In the genomic region with DNA sequence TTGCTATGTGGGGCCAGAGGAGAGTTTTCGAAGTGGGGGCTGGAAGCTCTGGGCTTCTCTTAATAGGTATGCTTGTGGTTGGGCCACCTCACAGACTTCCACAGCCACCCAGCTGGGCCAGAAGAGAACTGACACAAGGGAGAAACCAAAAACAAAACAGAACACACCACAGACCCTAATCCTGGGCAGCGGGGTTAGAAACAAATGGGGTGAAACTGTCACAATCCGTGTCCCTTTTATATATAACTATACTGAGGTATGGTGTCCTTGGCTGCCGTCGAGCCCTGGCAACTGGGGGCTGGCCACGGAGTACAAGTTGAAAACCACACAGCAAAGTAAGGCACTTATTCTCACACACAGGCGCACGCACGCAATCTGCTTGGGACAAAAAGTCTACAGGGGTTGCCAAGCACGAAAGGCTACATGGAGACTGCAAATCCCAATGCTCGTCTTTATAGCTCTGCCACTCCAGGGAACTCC, we compare ENCODE assay signal across 1 cellular context.
TF ChIP-seq lines count a peak whose summit lies in the region.

No MANE protein-coding gene starts in this region.

TF ChIP-seq in GM12878, 131 proteins besides CTCF, POLR2A, EP300 and RAD21 (continued from another document):
- TF ChIP-seq, protein P1, sequence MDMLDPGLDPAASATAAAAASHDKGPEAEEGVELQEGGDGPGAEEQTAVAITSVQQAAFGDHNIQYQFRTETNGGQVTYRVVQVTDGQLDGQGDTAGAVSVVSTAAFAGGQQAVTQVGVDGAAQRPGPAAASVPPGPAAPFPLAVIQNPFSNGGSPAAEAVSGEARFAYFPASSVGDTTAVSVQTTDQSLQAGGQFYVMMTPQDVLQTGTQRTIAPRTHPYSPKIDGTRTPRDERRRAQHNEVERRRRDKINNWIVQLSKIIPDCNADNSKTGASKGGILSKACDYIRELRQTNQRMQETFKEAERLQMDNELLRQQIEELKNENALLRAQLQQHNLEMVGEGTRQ (IDR thresholded peaks at IDR 0.05; ENCODE audit: borderline replicate concordance, low read depth, low read length): no peak
- TF ChIP-seq RELA (IDR thresholded peaks at IDR 0.05; ENCODE audit: borderline replicate concordance, partially characterized antibody) (no peak), ZBED1 (IDR thresholded peaks at IDR 0.05; ENCODE audit: borderline replicate concordance) (no peak), CHD4 (IDR thresholded peaks at IDR 0.05) (no peak), BACH1 (IDR thresholded peaks at IDR 0.05; ENCODE audit: borderline replicate concordance) (no peak), HDAC2 (IDR thresholded peaks at IDR 0.05) (no peak), NFIC (IDR thresholded peaks at IDR 0.05; ENCODE audit: low read depth, low read length) (no peak), ZNF274 (IDR thresholded peaks at IDR 0.05; ENCODE audit: insufficient read depth, insufficient read length) (no peak), NFYA (IDR thresholded peaks at IDR 0.05; ENCODE audit: borderline replicate concordance, low read depth, low read length) (no peak), BCL11A (IDR thresholded peaks at IDR 0.05; ENCODE audit: low read depth, low read length) (peak; percentile 71), FOS (IDR thresholded peaks at IDR 0.05; ENCODE audit: borderline replicate concordance, extremely low read depth, insufficient read length) (no peak)
- TF ChIP-seq, protein P2, sequence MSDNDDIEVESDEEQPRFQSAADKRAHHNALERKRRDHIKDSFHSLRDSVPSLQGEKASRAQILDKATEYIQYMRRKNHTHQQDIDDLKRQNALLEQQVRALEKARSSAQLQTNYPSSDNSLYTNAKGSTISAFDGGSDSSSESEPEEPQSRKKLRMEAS (IDR thresholded peaks at IDR 0.05; ENCODE audit: low read depth, low read length): no peak
- TF ChIP-seq, protein P3, sequence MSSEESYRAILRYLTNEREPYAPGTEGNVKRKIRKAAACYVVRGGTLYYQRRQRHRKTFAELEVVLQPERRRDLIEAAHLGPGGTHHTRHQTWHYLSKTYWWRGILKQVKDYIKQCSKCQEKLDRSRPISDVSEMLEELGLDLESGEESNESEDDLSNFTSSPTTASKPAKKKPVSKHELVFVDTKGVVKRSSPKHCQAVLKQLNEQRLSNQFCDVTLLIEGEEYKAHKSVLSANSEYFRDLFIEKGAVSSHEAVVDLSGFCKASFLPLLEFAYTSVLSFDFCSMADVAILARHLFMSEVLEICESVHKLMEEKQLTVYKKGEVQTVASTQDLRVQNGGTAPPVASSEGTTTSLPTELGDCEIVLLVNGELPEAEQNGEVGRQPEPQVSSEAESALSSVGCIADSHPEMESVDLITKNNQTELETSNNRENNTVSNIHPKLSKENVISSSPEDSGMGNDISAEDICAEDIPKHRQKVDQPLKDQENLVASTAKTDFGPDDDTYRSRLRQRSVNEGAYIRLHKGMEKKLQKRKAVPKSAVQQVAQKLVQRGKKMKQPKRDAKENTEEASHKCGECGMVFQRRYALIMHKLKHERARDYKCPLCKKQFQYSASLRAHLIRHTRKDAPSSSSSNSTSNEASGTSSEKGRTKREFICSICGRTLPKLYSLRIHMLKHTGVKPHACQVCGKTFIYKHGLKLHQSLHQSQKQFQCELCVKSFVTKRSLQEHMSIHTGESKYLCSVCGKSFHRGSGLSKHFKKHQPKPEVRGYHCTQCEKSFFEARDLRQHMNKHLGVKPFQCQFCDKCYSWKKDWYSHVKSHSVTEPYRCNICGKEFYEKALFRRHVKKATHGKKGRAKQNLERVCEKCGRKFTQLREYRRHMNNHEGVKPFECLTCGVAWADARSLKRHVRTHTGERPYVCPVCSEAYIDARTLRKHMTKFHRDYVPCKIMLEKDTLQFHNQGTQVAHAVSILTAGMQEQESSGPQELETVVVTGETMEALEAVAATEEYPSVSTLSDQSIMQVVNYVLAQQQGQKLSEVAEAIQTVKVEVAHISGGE (CRISPR knock-in tag; IDR thresholded peaks at IDR 0.05): no peak
- TF ChIP-seq, protein P4, sequence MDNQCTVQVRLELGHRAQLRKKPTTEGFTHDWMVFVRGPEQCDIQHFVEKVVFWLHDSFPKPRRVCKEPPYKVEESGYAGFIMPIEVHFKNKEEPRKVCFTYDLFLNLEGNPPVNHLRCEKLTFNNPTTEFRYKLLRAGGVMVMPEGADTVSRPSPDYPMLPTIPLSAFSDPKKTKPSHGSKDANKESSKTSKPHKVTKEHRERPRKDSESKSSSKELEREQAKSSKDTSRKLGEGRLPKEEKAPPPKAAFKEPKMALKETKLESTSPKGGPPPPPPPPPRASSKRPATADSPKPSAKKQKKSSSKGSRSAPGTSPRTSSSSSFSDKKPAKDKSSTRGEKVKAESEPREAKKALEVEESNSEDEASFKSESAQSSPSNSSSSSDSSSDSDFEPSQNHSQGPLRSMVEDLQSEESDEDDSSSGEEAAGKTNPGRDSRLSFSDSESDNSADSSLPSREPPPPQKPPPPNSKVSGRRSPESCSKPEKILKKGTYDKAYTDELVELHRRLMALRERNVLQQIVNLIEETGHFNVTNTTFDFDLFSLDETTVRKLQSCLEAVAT (IDR thresholded peaks at IDR 0.05): peak; percentile 39; the same call in 1 of the 2 replicates
- TF ChIP-seq, protein P5, sequence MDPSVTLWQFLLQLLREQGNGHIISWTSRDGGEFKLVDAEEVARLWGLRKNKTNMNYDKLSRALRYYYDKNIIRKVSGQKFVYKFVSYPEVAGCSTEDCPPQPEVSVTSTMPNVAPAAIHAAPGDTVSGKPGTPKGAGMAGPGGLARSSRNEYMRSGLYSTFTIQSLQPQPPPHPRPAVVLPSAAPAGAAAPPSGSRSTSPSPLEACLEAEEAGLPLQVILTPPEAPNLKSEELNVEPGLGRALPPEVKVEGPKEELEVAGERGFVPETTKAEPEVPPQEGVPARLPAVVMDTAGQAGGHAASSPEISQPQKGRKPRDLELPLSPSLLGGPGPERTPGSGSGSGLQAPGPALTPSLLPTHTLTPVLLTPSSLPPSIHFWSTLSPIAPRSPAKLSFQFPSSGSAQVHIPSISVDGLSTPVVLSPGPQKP (IDR thresholded peaks at IDR 0.05; ENCODE audit: low read depth, low read length): no peak
